8 cellular contexts compared by ENCODE assay signal in the genomic region with DNA sequence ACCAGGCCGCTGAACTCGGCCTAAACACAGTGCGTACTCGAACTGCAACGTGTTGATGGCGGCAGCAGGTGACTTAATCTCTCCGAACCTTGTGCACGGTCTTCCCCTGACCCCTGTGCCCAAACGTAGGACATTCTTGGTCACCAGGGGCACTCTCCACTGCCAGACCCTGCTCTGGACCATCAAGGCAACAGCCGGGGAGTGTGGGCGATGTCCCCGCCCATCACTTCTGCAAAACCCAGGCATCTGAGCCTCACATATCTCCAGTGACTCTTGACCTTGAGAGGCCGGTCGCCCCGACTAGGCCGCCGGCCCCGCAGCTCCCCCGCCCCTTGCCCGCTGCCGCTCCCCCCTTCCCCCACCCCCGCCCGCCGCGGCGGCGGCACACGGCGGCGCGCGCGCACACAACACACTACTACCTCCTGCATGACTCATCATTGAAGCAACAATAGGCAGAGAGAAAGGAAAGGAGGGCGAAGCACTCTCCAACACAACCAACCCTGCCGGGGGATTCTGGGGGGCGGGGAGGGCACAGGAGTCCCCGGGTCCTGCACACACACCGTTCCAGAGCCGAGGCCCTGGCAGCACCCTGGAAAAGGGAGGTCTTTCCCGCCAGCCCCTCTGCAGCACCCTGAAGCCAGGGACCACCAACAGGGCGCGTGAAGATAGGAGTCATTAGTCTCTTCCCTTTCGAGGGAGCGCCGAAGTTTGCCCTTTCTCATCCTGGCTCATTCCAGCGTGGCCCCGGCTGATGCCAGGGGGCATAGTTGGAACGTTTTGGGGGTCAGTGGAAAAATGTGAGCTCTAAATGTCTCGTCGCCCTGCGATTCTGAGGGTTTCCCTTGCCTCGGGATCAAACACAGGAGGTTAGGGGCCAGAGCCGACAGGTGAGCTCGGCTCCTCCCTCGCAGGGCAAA.
DNase-seq lines count a peak whose midpoint lies in the region; ATAC-seq and TF ChIP-seq lines count a peak whose summit lies in the region.

No MANE protein-coding gene starts in this region.

- H3K4me1 ChIP-seq in NT2/D1 (ENCODE audit: insufficient read depth, insufficient read length): peaks cover 44% of the 10 kb centered on the region
- H3K4me1 ChIP-seq in mucosa of stomach (ENCODE audit: control insufficient read depth, insufficient read depth, low read length): peaks cover 70% of the 10 kb centered on the region

- no peak for ATAC-seq in GM19035 (IDR thresholded peaks at IDR 0.05; ENCODE audit: unreplicated experiment)

- H3K9ac ChIP-seq in NT2/D1 (ENCODE audit: insufficient read length, low read depth) (peak overlapping the region; percentile 88), mucosa of stomach (ENCODE audit: low read length) (peak overlapping the region; percentile 99)

- no peaks in the 10 kb centered on the region for H3K27me3 ChIP-seq in NT2/D1 (ENCODE audit: insufficient read depth, insufficient read length)
- H3K27me3 ChIP-seq in mucosa of stomach (ENCODE audit: control insufficient read depth, insufficient read depth, low read length): no peaks in the 10 kb centered on the region

- H3K9me3 ChIP-seq in NT2/D1 (ENCODE audit: insufficient read depth, low read length): no peaks in the 10 kb centered on the region
- no peaks in the 10 kb centered on the region for H3K9me3 ChIP-seq in mucosa of stomach (ENCODE audit: control insufficient read depth, low read length)

- H3K36me3 ChIP-seq in NT2/D1 (ENCODE audit: insufficient read depth, insufficient read length, low read length) (no peaks in the 10 kb centered on the region), mucosa of stomach (ENCODE audit: control insufficient read depth, insufficient read depth, low read length) (no peaks in the 10 kb centered on the region)

- TF ChIP-seq CTCF in epithelial cell of esophagus (IDR thresholded peaks at IDR 0.05; ENCODE audit: insufficient read depth, low read depth, low read length, missing control alignments): no peak

- H3K27ac ChIP-seq in substantia nigra (ENCODE audit: low read depth, low read length, poor library complexity, severe bottlenecking): peak overlapping the region; percentile 96

- H3K4me3 ChIP-seq in NT2/D1 (ENCODE audit: insufficient read length, low read depth): peak overlapping the region; percentile 86
- H3K4me3 ChIP-seq in epithelial cell of esophagus (ENCODE audit: low read length): peak overlapping the region; percentile 72
- peak overlapping the region; percentile 94 for H3K4me3 ChIP-seq in mucosa of stomach (ENCODE audit: low read length)

- DNase-seq in NCI-H1105 treated with DMSO at 0.1 percent for 48 hours (lab: John Stamatoyannopoulos, UW): peak; percentile 36
- no peak for DNase-seq in NCI-H1105 (lab: John Stamatoyannopoulos, UW)
- no peak for DNase-seq in NT2/D1 (ENCODE audit: low read depth, low spot score)
- peak; percentile 49 for DNase-seq in activated T-cell treated with anti-CD3 and anti-CD28 coated beads for 48 hours (ENCODE audit: low read depth)
- peak; percentile 77 for DNase-seq in epithelial cell of esophagus (ENCODE audit: low read depth)
- peak in 25 of 49 donors; percentile 25 to 67 (median 53) for DNase-seq in substantia nigra (lab: John Stamatoyannopoulos, UW)

Comparison
In these comparisons a context has a peak if more than half of its experiments do, and no peak if none do; other contexts are left out.
1. DNase-seq: peak in NCI-H1105 treated with DMSO at 0.1 percent for 48 hours (single experiment), activated T-cell treated with anti-CD3 and anti-CD28 coated beads for 48 hours (single experiment), epithelial cell of esophagus (single experiment) and substantia nigra (25 of 49); none in NCI-H1105 (single experiment) and NT2/D1 (single experiment).
2. Peak in every context shown above with its lines, with median percentiles within 50 percentile points of each other: H3K4me3 ChIP-seq.